In the genomic region with DNA sequence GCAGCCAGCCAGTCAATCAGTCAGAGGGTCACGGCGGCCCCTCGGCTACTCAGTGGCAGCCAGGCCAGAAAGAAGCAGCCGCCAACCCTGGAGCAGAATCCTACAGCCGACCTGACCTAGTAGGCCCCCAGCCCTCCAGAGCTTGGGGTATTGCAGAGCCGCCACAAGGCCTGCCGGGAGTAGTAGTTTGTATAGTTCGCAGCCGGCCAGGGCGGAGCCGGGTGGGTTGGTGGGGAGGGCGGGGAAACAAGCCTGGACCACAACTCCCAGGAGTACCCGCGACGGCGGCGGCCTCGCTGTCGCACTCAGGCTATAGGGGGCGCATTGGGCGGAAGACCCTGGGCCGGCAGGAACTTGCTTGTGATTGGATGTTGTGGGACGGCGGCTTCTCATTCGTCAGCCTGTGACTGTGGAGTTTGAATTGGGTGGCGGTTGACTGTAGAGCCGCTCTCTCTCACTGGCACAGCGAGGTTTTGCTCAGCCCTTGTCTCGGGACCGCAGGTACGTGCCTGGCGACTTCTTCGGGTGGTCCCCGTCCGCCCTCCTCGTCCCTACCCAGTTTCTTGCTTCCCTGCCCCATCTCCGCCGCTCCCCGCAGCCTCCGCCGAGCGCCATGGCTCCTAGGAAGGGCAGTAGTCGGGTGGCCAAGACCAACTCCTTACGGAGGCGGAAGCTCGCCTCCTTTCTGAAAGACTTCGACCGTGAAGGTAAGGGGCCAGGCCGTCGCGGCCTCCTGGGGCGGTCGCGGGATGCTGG, we compare ENCODE assay signal across 8 cellular contexts. TPM values are rescaled to one million over a fixed set of nuclear protein-coding genes. Genes with fewer than 3 reads are reported as not detected.
DNase-seq lines count a peak whose midpoint lies in the region; ATAC-seq and TF ChIP-seq lines count a peak whose summit lies in the region.

A gene (plus strand): TSS at position 439 of the 756 bp plus-strand sequence. CDS start 175 bp downstream, at position 614.

- peak; percentile 23 to 70 for TF ChIP-seq CTCF in left lung (IDR thresholded peaks at IDR 0.05)

- DNase-seq in CD4-positive, CD25-positive, alpha-beta regulatory T cell = peak; percentile 98 to 99 (median 99)
- DNase-seq in NCI-H748 treated with DMSO at 0.1 percent for 48 hours (lab: John Stamatoyannopoulos, UW) (peak; percentile 86), left lung (peak; percentile 98 to 99)
- peak; percentile 97 to 98 for DNase-seq in activated CD4-positive, alpha-beta T cell treated with anti-CD3 and anti-CD28 coated beads, Interleukin-2, amount 50 U/mL, for 24 hours (ENCODE audit: low read depth in 1 of 2, low spot score in 1 of 2)
- peak; percentile 97 for DNase-seq in stimulated activated CD4-positive, alpha-beta T cell treated with anti-CD3 and anti-CD28 coated beads, Interleukin-2, amount 100 ng/mL, for 48 hours

- H3K27me3 Mint-ChIP-seq in CD4-positive, CD25-positive, alpha-beta regulatory T cell = no peaks in the 10 kb centered on the region
- H3K27me3 Mint-ChIP-seq in dendritic cell treated with granulocyte-macrophage colony-stimulating factor and Interleukin-4, amounts not matched to agents 40 ng/mL and 50 ng/mL, for 4 days = no peaks in the 10 kb centered on the region

- ATAC-seq in CD4-positive, CD25-positive, alpha-beta regulatory T cell (ENCODE audit: low read depth in 2 of 2) = peak; percentile 88 to 93
- ATAC-seq in GM19395 (IDR thresholded peaks at IDR 0.05; ENCODE audit: unreplicated experiment) = peak; percentile 74
- peak; percentile 80 for ATAC-seq in HG03565 (IDR thresholded peaks at IDR 0.05; ENCODE audit: unreplicated experiment)
- peak; percentile 95 for ATAC-seq in left lung

- no peaks in the 10 kb centered on the region for H3K27me3 ChIP-seq in CD4-positive, CD25-positive, alpha-beta regulatory T cell (ENCODE audit: control insufficient read depth, insufficient read depth, low read length)
- no peaks in the 10 kb centered on the region for H3K27me3 ChIP-seq in left lung

- H3K4me3 Mint-ChIP-seq in CD4-positive, CD25-positive, alpha-beta regulatory T cell = peak within 1 kb of the TSS; percentile 93 to 100 (median 94)
- peak within 1 kb of the TSS; percentile 97 for H3K4me3 Mint-ChIP-seq in dendritic cell treated with granulocyte-macrophage colony-stimulating factor and Interleukin-4, amounts not matched to agents 40 ng/mL and 50 ng/mL, for 4 days

- H3K4me1 ChIP-seq in CD4-positive, CD25-positive, alpha-beta regulatory T cell (ENCODE audit: control insufficient read depth, insufficient read depth, low read length, poor library complexity, severe bottlenecking) = peaks cover 31% of the 10 kb centered on the region
- peaks cover 20 to 36% of the 10 kb centered on the region in 2 donors for H3K4me1 ChIP-seq in left lung

- no peaks in the 10 kb centered on the region for H3K36me3 ChIP-seq in CD4-positive, CD25-positive, alpha-beta regulatory T cell (ENCODE audit: control insufficient read depth, insufficient read depth, low read length)
- H3K36me3 ChIP-seq in left lung = peaks cover 0 to 17% of the 10 kb centered on the region in 2 donors

- H3K27ac Mint-ChIP-seq in CD4-positive, CD25-positive, alpha-beta regulatory T cell = peak within 1 kb of the TSS; percentile 79 to 96 (median 95)
- peak within 1 kb of the TSS; percentile 92 for H3K27ac Mint-ChIP-seq in dendritic cell treated with granulocyte-macrophage colony-stimulating factor and Interleukin-4, amounts not matched to agents 40 ng/mL and 50 ng/mL, for 4 days

- intact Hi-C loops in dendritic cell treated with granulocyte-macrophage colony-stimulating factor and Interleukin-4, amounts not matched to agents 40 ng/mL and 50 ng/mL, for 4 days (cut with micrococcal nuclease) = loop anchor here (1.0 to 10.0 kb wide), 5 partner anchors 120 to 323 kb away; a partner anchor contains a TSS
- intact Hi-C loops in left lung (cut with DNase I) = no loop called here

- no peaks in the 10 kb centered on the region for H3K9me3 Mint-ChIP-seq in CD4-positive, CD25-positive, alpha-beta regulatory T cell
- H3K9me3 Mint-ChIP-seq in dendritic cell treated with granulocyte-macrophage colony-stimulating factor and Interleukin-4, amounts not matched to agents 40 ng/mL and 50 ng/mL, for 4 days = no peaks in the 10 kb centered on the region

- peak within 1 kb of the TSS; percentile 87 for H3K4me3 ChIP-seq in CD4-positive, CD25-positive, alpha-beta regulatory T cell (ENCODE audit: low read depth, low read length)
- peak within 1 kb of the TSS; percentile 57 to 74 for H3K4me3 ChIP-seq in left lung

- H3K9me3 ChIP-seq in CD4-positive, CD25-positive, alpha-beta regulatory T cell (ENCODE audit: control insufficient read depth in 2 of 2, low read length in 2 of 2) = no peaks in the 10 kb centered on the region
- no peaks in the 10 kb centered on the region for H3K9me3 ChIP-seq in left lung

- H3K4me1 Mint-ChIP-seq in CD4-positive, CD25-positive, alpha-beta regulatory T cell = peaks cover 17 to 46% (median 35%) of the 10 kb centered on the region in 4 donors
- peaks cover 38% of the 10 kb centered on the region for H3K4me1 Mint-ChIP-seq in dendritic cell treated with granulocyte-macrophage colony-stimulating factor and Interleukin-4, amounts not matched to agents 40 ng/mL and 50 ng/mL, for 4 days (ENCODE audit: low read depth)

- peaks cover 8% of the 10 kb centered on the region for H3K36me3 Mint-ChIP-seq in CD4-positive, CD25-positive, alpha-beta regulatory T cell
- H3K36me3 Mint-ChIP-seq in dendritic cell treated with granulocyte-macrophage colony-stimulating factor and Interleukin-4, amounts not matched to agents 40 ng/mL and 50 ng/mL, for 4 days (ENCODE audit: low read depth) = peaks cover 35% of the 10 kb centered on the region

- H3K27ac ChIP-seq in CD4-positive, CD25-positive, alpha-beta regulatory T cell (ENCODE audit: insufficient read depth, low read length, poor library complexity, severe bottlenecking) = peak within 1 kb of the TSS; percentile 66
- peak within 1 kb of the TSS in 1 of 2 donors; percentile 82 for H3K27ac ChIP-seq in left lung

RNA-seq across cellular contexts. Expression of the gene that starts here (rescaled TPM):
- 1.3 TPM for total RNA-seq in CD4-positive, CD25-positive, alpha-beta regulatory T cell
- polyA plus RNA-seq in CD4-positive, CD25-positive, alpha-beta regulatory T cell = 1 to 10 TPM; 2.5 to 3.7 (median 3.1) TPM
- total RNA-seq in left lung = 1 to 10 TPM; 3.4 to 5.8 TPM
